Comparison of ENCODE assay signal across 10 cellular contexts in genomic region chr12:80622271-80622670, GRCh38.
DNase-seq lines count a peak whose midpoint lies in the region; ATAC-seq and TF ChIP-seq lines count a peak whose summit lies in the region.
"Had no signal": no experiment of that assay in that cellular context is flagged by ENCODE, and none has a peak within 500 bp of the region (broad histone marks: within the 10 kb centered on the region; RNA-seq: fewer than 3 reads in every experiment).

No MANE protein-coding gene starts in this region.

- dilution Hi-C loops in IMR-90 (cut with HindIII; ENCODE audit: low sequenced_read_pairs, unreplicated experiment): no loop called here

- H3K27ac ChIP-seq in IMR-90 (ENCODE audit: insufficient read depth, low read length) (no peak overlapping the region), foreskin keratinocyte (no peak overlapping the region), left ventricle myocardium inferior (replicated peaks) (no peak overlapping the region)
- H3K27ac ChIP-seq: gastrocnemius medialis had no signal

- H3K9me1 ChIP-seq in IMR-90 (ENCODE audit: insufficient read depth, low read length): no peaks in the 10 kb centered on the region

- POLR2A ChIA-PET in IMR-90 (lab: Charles Lee; ENCODE audit: unreplicated experiment): no interaction called here

- no peaks in the 10 kb centered on the region; the same call in 1 of the 2 replicates for H3K4me1 ChIP-seq in IMR-90 (ENCODE audit: control insufficient read depth, insufficient read depth, low read length)
- no peaks in the 10 kb centered on the region for H3K4me1 ChIP-seq in foreskin keratinocyte
- peaks cover 9% of the 10 kb centered on the region for H3K4me1 ChIP-seq in left ventricle myocardium inferior

- TF ChIP-seq POLR2A in IMR-90 (IDR thresholded peaks at IDR 0.05; ENCODE audit: low read depth, low read length): no peak

- H3K79me1 ChIP-seq in IMR-90 (ENCODE audit: low read depth in 1 of 2, low read length in 2 of 2): no peaks in the 10 kb centered on the region

- H3K9me3 ChIP-seq in IMR-90 (ENCODE audit: control insufficient read depth, insufficient read depth, low read length) (no peaks in the 10 kb centered on the region), left ventricle myocardium inferior (replicated peaks) (no peaks in the 10 kb centered on the region)
- H3K9me3 ChIP-seq: gastrocnemius medialis had no signal

- no peak overlapping the region for H2AK9ac ChIP-seq in IMR-90 (replicated peaks; ENCODE audit: low read depth, low read length, poor library complexity)

- TF ChIP-seq CTCF in IMR-90 (conservative IDR thresholded peaks at IDR 0.05; ENCODE audit: low read depth, low read length): peak; percentile 36
- TF ChIP-seq CTCF in foreskin keratinocyte (conservative IDR thresholded peaks at IDR 0.05): peak; percentile 59
- no peak for TF ChIP-seq CTCF in left ventricle myocardium inferior (IDR thresholded peaks at IDR 0.05; ENCODE audit: borderline replicate concordance)

- H3K4ac ChIP-seq in IMR-90 (ENCODE audit: low read depth, low read length): no peak overlapping the region

- CTCF ChIA-PET in IMR-90 (lab: Yijun Ruan, JAX): no interaction called here

- no peak overlapping the region for H3K23ac ChIP-seq in IMR-90 (ENCODE audit: low read depth, low read length)

- ATAC-seq in IMR-90 (ENCODE audit: low read depth) (no peak), SK-N-SH treated with all-trans-retinoic acid at 6 μM for 48 hours (peak; percentile 76; the same call in 2 of the 3 replicates), foreskin keratinocyte (peak; percentile 41), HG03354 (IDR thresholded peaks at IDR 0.05; ENCODE audit: poor library complexity, severe bottlenecking, unreplicated experiment) (no peak), HG03439 (IDR thresholded peaks at IDR 0.05; ENCODE audit: unreplicated experiment) (no peak)
- ATAC-seq: gastrocnemius medialis had no signal

- TF ChIP-seq RAD21 in IMR-90 (IDR thresholded peaks at IDR 0.05; ENCODE audit: low read length): peak; percentile 29; the same call in 1 of the 2 replicates

- no peaks in the 10 kb centered on the region for H4K20me1 ChIP-seq in IMR-90 (ENCODE audit: insufficient read depth, low read length)

- H3K27me3 ChIP-seq in IMR-90 (ENCODE audit: control insufficient read depth, insufficient read depth, low read length) (no peaks in the 10 kb centered on the region), foreskin keratinocyte (no peaks in the 10 kb centered on the region), left ventricle myocardium inferior (ENCODE audit: low read depth) (no peaks in the 10 kb centered on the region)
- H3K27me3 ChIP-seq: gastrocnemius medialis had no signal

- H4K5ac ChIP-seq in IMR-90 (ENCODE audit: low read depth, low read length): no peak overlapping the region

- H4K91ac ChIP-seq in IMR-90 (ENCODE audit: insufficient read depth, low read depth, low read length): no peak overlapping the region

- no peak overlapping the region for H2AK5ac ChIP-seq in IMR-90 (ENCODE audit: low read depth, low read length)

- H3K36me3 ChIP-seq in IMR-90 (ENCODE audit: control insufficient read depth, insufficient read depth, low read length) (no peaks in the 10 kb centered on the region), left ventricle myocardium inferior (no peaks in the 10 kb centered on the region)
- H3K36me3 ChIP-seq: gastrocnemius medialis had no signal

- H3K4me3 ChIP-seq in IMR-90 (ENCODE audit: insufficient read depth, low read depth, low read length): no peak overlapping the region
- H3K4me3 ChIP-seq in left ventricle myocardium inferior: no peak overlapping the region
- H3K4me3 ChIP-seq: gastrocnemius medialis, lung had no signal

- in situ Hi-C loops in IMR-90 (cut with MboI; ENCODE audit: low sequenced_read_pairs): loop anchor here (25.0 kb wide), 2 partner anchors 110 to 315 kb away; partner anchors contain the start of gene LIN7A

- WGBS in IMR-90 (ENCODE audit: extremely low coverage in 2 of 2, insufficient read length in 1 of 2), 2 experiments: 100% methylated on average over 1 of the region's 1 CpG; no CpG with 5 or more reads in 1 of the 2 experiments

- no peak overlapping the region for H2BK5ac ChIP-seq in IMR-90 (ENCODE audit: low read depth, low read length, poor library complexity, severe bottlenecking)

- H3K4me2 ChIP-seq in IMR-90 (ENCODE audit: low read depth, low read length): no peak overlapping the region

- peak; percentile 26 for DNase-seq in EH (ENCODE audit: low read depth)
- DNase-seq in IMR-90: no peak
- no peak for DNase-seq in foreskin keratinocyte
- no peak for DNase-seq in NOMO-1 (lab: John Stamatoyannopoulos, UW; ENCODE audit: unreplicated experiment in 2 of 2)
- DNase-seq in left ventricle myocardium inferior: no peak
- DNase-seq: gastrocnemius medialis had no signal

- H3K56ac ChIP-seq in IMR-90 (ENCODE audit: extremely low read depth, insufficient read depth, low read length): no peak overlapping the region

- H3K9ac ChIP-seq in IMR-90 (ENCODE audit: low read depth, low read length): no peak overlapping the region

- BruUV-seq in IMR-90 (replicated peaks; lab: Mats Ljungman, UMichigan): no TSS peak

- H2BK15ac ChIP-seq in IMR-90 (ENCODE audit: low read depth, low read length): no peak overlapping the region

- no peak overlapping the region for H2BK20ac ChIP-seq in IMR-90 (ENCODE audit: low read depth, low read length)

- H2AFZ ChIP-seq in IMR-90 (replicated peaks; ENCODE audit: low read length, poor library complexity): no peak overlapping the region

- H3K14ac ChIP-seq in IMR-90 (replicated peaks; ENCODE audit: low read depth, low read length): no peak overlapping the region

- no peak overlapping the region; a peak in 1 of 4 replicates for H4K8ac ChIP-seq in IMR-90 (ENCODE audit: low read depth in 2 of 2, low read length in 2 of 2)

- no peak overlapping the region for H3K18ac ChIP-seq in IMR-90 (ENCODE audit: low read depth, low read length)

- no peak overlapping the region for H2BK120ac ChIP-seq in IMR-90 (ENCODE audit: low read depth, low read length)

- intact Hi-C loops in IMR-90 (cut with micrococcal nuclease) (loop anchor here (10.0 kb wide), 1 partner anchor 147 kb away; no protein-coding TSS in a partner anchor), left ventricle myocardium inferior (cut with micrococcal nuclease) (no loop called here)

TF ChIP-seq in IMR-90, 13 proteins besides CTCF, POLR2A, EP300 and RAD21:
- TF ChIP-seq USF2 (IDR thresholded peaks at IDR 0.05; ENCODE audit: low read depth, low read length): no peak
- TF ChIP-seq FOS (IDR thresholded peaks at IDR 0.05; ENCODE audit: low read depth, low read length): no peak
- no peak for TF ChIP-seq CHD1 (IDR thresholded peaks at IDR 0.05; ENCODE audit: low read depth, low read length)

TF ChIP-seq in SK-N-SH treated with all-trans-retinoic acid at 6 μM for 48 hours, 23 proteins besides CTCF, POLR2A, EP300 and RAD21:
- no peak for TF ChIP-seq ZNF70 (CRISPR knock-in tag; IDR thresholded peaks at IDR 0.05)

Comparison
In these comparisons a context has a peak if more than half of its experiments do, and no peak if none do; other contexts are left out.
1. ATAC-seq: peak in SK-N-SH treated with all-trans-retinoic acid at 6 μM for 48 hours (single experiment) and foreskin keratinocyte (single experiment); none in IMR-90 (single experiment), HG03354 (single experiment) and HG03439 (single experiment).